In the genomic region with DNA sequence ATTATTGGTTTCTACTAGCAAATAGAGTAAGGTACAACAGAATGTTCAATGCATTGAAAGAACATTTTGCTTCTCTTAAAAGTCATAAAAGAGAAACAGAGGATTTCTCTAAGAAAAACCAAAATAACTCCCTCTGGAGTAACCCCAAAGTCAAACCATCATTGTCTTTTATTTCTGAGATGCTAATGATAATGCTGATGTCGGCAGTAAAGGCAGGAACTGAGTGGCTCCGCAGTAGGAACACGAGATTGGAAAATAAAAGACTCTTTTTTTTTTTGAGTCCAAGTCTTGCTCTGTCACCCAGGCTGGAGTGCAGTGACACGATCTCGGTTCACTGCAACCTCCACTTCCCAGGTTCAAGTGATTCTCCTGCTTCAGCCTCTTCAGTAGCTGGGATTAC, we compare ENCODE assay signal across 22 cellular contexts. TPM values are rescaled to one million over a fixed set of nuclear protein-coding genes. Genes with fewer than 3 reads are reported as not detected.
"Had no signal": no experiment of that assay in that cellular context is flagged by ENCODE, and none has a peak within 500 bp of the region (broad histone marks: within the 10 kb centered on the region; RNA-seq: fewer than 3 reads in every experiment).

No MANE protein-coding gene starts in this region.

- H3K9me3 Mint-ChIP-seq: dendritic cell treated with granulocyte-macrophage colony-stimulating factor and Interleukin-4, amounts not matched to agents 40 ng/mL and 50 ng/mL, for 4 days; endodermal cell; memory B cell; mesothelial cell of epicardium; natural killer cell; neural crest cell had no signal

- H3K9me3 ChIP-seq: left ventricle myocardium inferior, lower lobe of right lung, ovary, suprapubic skin, tibial nerve had no signal

- H3K36me3 ChIP-seq: left ventricle myocardium inferior, lower lobe of right lung, ovary, suprapubic skin, tibial nerve had no signal

- H3K27me3 Mint-ChIP-seq: dendritic cell treated with granulocyte-macrophage colony-stimulating factor and Interleukin-4, amounts not matched to agents 40 ng/mL and 50 ng/mL, for 4 days; memory B cell had no signal

- H3K4me3 Mint-ChIP-seq: dendritic cell treated with granulocyte-macrophage colony-stimulating factor and Interleukin-4, amounts not matched to agents 40 ng/mL and 50 ng/mL, for 4 days; endodermal cell; memory B cell; mesothelial cell of epicardium; natural killer cell; neural crest cell had no signal

- H3K36me3 Mint-ChIP-seq: memory B cell, mesothelial cell of epicardium, natural killer cell had no signal

- H3K27me3 ChIP-seq: foreskin keratinocyte, ovary, suprapubic skin, tibial nerve had no signal

- FAIRE-seq: colon, endothelial cell of umbilical vein, kidney had no signal

- DNase-seq: endodermal cell; erythroblast; foreskin keratinocyte; kidney; left cardiac atrium; left ventricle myocardium inferior; lower lobe of right lung; natural killer cell; nucleus accumbens; ovary; right cardiac atrium; stimulated activated CD4-positive, alpha-beta T cell treated with anti-CD3 and anti-CD28 coated beads, Interleukin-2, amount 100 ng/mL, for 48 hours; stimulated activated naive CD4-positive, alpha-beta T cell treated with Interleukin-2 at 50 U/mL for 16 hours had no signal

- H3K27ac ChIP-seq: foreskin keratinocyte, left ventricle myocardium inferior, lower lobe of right lung, ovary, suprapubic skin had no signal

- ATAC-seq: foreskin keratinocyte, left cardiac atrium, lower lobe of right lung, natural killer cell, right cardiac atrium had no signal

- H3K27ac Mint-ChIP-seq: dendritic cell treated with granulocyte-macrophage colony-stimulating factor and Interleukin-4, amounts not matched to agents 40 ng/mL and 50 ng/mL, for 4 days; memory B cell; mesothelial cell of epicardium; natural killer cell had no signal

- H3K4me2 ChIP-seq: smooth muscle cell had no signal

- H3K4me3 ChIP-seq: left ventricle myocardium inferior, lower lobe of right lung, ovary, smooth muscle cell, suprapubic skin, tibial nerve had no signal

RNA-seq across cellular contexts. Expression of a gene that starts 47.5 kb away (rescaled TPM):
- total RNA-seq: endothelial cell of umbilical vein, foreskin keratinocyte, natural killer cell had no signal
- polyA plus RNA-seq: endothelial cell of umbilical vein had no signal
